Comparison of ENCODE assay signal across 15 cellular contexts in the genomic region with DNA sequence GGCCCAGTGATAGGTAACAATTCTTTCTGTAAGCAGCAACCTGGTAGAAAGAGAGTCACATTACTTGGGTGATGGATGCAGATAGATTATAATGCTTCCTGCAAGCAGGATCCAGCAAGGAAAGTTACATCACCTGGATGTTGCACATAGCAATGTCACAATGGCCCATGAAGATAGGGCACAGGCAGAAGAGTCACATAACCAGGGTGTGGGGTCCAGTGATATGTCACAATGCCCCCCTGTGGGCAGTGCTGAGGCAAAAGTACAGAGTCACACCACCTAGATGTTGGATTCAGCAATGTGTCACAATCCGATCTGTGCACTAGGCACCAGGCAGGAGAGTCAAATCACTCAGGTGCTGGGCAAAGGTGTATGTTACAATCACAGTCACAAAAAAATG. TPM values are rescaled to one million over a fixed set of nuclear protein-coding genes. Genes with fewer than 3 reads are reported as not detected.
DNase-seq lines count a peak whose midpoint lies in the region; ATAC-seq and TF ChIP-seq lines count a peak whose summit lies in the region.
"Had no signal": no experiment of that assay in that cellular context is flagged by ENCODE, and none has a peak within 500 bp of the region (broad histone marks: within the 10 kb centered on the region; RNA-seq: fewer than 3 reads in every experiment).

No MANE protein-coding gene starts in this region.

- POLR2A ChIA-PET in activated CD8-positive, alpha-beta T cell treated with anti-CD3 and anti-CD28 coated beads, Interleukin-2, amount 10 ng/mL, durations not matched to agents 7 days and 5 days (lab: Charles Lee), result no interaction called here
- POLR2A ChIA-PET in activated CD8-positive, alpha-beta T cell treated with anti-CD3 and anti-CD28 coated beads for 36 hours (lab: Charles Lee), result interaction anchor here (0.9 kb wide), 1 partner anchor 11 kb away, joined by 3 read pairs; no protein-coding TSS in a partner anchor

- peaks cover 5% of the 10 kb centered on the region for H3K9me3 Mint-ChIP-seq in activated CD8-positive, alpha-beta T cell treated with anti-CD3 and anti-CD28 coated beads, Interleukin-2, amount 10 ng/mL, durations not matched to agents 7 days and 5 days (ENCODE audit: insufficient read depth)
- no peaks in the 10 kb centered on the region for H3K9me3 Mint-ChIP-seq in activated CD8-positive, alpha-beta T cell treated with anti-CD3 and anti-CD28 coated beads for 36 hours
- peaks cover 2% of the 10 kb centered on the region for H3K9me3 Mint-ChIP-seq in neural crest cell
- H3K9me3 Mint-ChIP-seq in progenitor cell of endocrine pancreas (ENCODE audit: low read depth), result peaks cover 2% of the 10 kb centered on the region
- no peaks in the 10 kb centered on the region for H3K9me3 Mint-ChIP-seq in activated T-cell treated with anti-CD3 and anti-CD28 coated beads, Interleukin-2, amount 50 U/mL, for 4 hours
- H3K9me3 Mint-ChIP-seq: CD8-positive, alpha-beta T cell had no signal

- H3K4me3 Mint-ChIP-seq in activated CD8-positive, alpha-beta T cell treated with anti-CD3 and anti-CD28 coated beads, Interleukin-2, amount 10 ng/mL, durations not matched to agents 7 days and 5 days, result no peak overlapping the region
- H3K4me3 Mint-ChIP-seq in activated CD8-positive, alpha-beta T cell treated with anti-CD3 and anti-CD28 coated beads for 36 hours, result no peak overlapping the region
- no peak overlapping the region for H3K4me3 Mint-ChIP-seq in neural crest cell
- H3K4me3 Mint-ChIP-seq in progenitor cell of endocrine pancreas (ENCODE audit: low read depth), result no peak overlapping the region
- no peak overlapping the region for H3K4me3 Mint-ChIP-seq in activated T-cell treated with anti-CD3 and anti-CD28 coated beads, Interleukin-2, amount 50 U/mL, for 4 hours
- H3K4me3 Mint-ChIP-seq: B cell; CD8-positive, alpha-beta T cell; H9 had no signal

- ATAC-seq in activated CD8-positive, alpha-beta T cell treated with anti-CD3 and anti-CD28 coated beads, Interleukin-2, amount 10 ng/mL, durations not matched to agents 7 days and 5 days, result no peak
- ATAC-seq in activated CD8-positive, alpha-beta T cell treated with anti-CD3 and anti-CD28 coated beads for 36 hours, result no peak
- ATAC-seq in activated T-cell treated with anti-CD3 and anti-CD28 coated beads, Interleukin-2, amount 50 U/mL, for 4 hours, result no peak
- ATAC-seq: CD8-positive, alpha-beta T cell; HCT116 had no signal

- H3K27me3 Mint-ChIP-seq in activated CD8-positive, alpha-beta T cell treated with anti-CD3 and anti-CD28 coated beads, Interleukin-2, amount 10 ng/mL, durations not matched to agents 7 days and 5 days (ENCODE audit: low read depth), result no peaks in the 10 kb centered on the region
- H3K27me3 Mint-ChIP-seq in activated CD8-positive, alpha-beta T cell treated with anti-CD3 and anti-CD28 coated beads for 36 hours, result no peaks in the 10 kb centered on the region
- peaks cover 12% of the 10 kb centered on the region for H3K27me3 Mint-ChIP-seq in neural crest cell (ENCODE audit: low read depth)
- H3K27me3 Mint-ChIP-seq in progenitor cell of endocrine pancreas, result no peaks in the 10 kb centered on the region
- no peaks in the 10 kb centered on the region for H3K27me3 Mint-ChIP-seq in activated T-cell treated with anti-CD3 and anti-CD28 coated beads, Interleukin-2, amount 50 U/mL, for 4 hours (ENCODE audit: low read depth)
- H3K27me3 Mint-ChIP-seq: B cell; CD4-positive, CD25-positive, alpha-beta regulatory T cell had no signal

- peak; percentile 14 for DNase-seq in activated CD8-positive, alpha-beta T cell treated with anti-CD3 and anti-CD28 coated beads, Interleukin-2, amount 10 ng/mL, durations not matched to agents 7 days and 5 days
- no peak for DNase-seq in activated CD8-positive, alpha-beta T cell treated with anti-CD3 and anti-CD28 coated beads for 36 hours
- DNase-seq in neural crest cell (ENCODE audit: low read depth, low spot score), result no peak
- no peak for DNase-seq in progenitor cell of endocrine pancreas (ENCODE audit: low spot score, unreplicated experiment)
- no peak for DNase-seq in activated T-cell treated with anti-CD3 and anti-CD28 coated beads, Interleukin-2, amount 50 U/mL, for 4 hours
- DNase-seq in NCI-H1105 treated with DMSO at 0.1 percent for 48 hours (lab: John Stamatoyannopoulos, UW), result no peak
- DNase-seq: Caco-2; CD4-positive, CD25-positive, alpha-beta regulatory T cell; CD8-positive, alpha-beta T cell; DMS153; DND-41; GM23248; H9 had no signal

- H3K36me3 Mint-ChIP-seq in activated CD8-positive, alpha-beta T cell treated with anti-CD3 and anti-CD28 coated beads, Interleukin-2, amount 10 ng/mL, durations not matched to agents 7 days and 5 days (ENCODE audit: low read depth), result peaks cover 77% of the 10 kb centered on the region
- peaks cover 67% of the 10 kb centered on the region for H3K36me3 Mint-ChIP-seq in activated CD8-positive, alpha-beta T cell treated with anti-CD3 and anti-CD28 coated beads for 36 hours (ENCODE audit: low read depth)
- peaks cover 53% of the 10 kb centered on the region for H3K36me3 Mint-ChIP-seq in neural crest cell (ENCODE audit: low read depth)
- peaks cover 32% of the 10 kb centered on the region for H3K36me3 Mint-ChIP-seq in progenitor cell of endocrine pancreas (ENCODE audit: insufficient read depth)
- H3K36me3 Mint-ChIP-seq in activated T-cell treated with anti-CD3 and anti-CD28 coated beads, Interleukin-2, amount 50 U/mL, for 4 hours (ENCODE audit: insufficient read depth), result peaks cover 40% of the 10 kb centered on the region

- CTCF ChIA-PET in activated CD8-positive, alpha-beta T cell treated with anti-CD3 and anti-CD28 coated beads, Interleukin-2, amount 10 ng/mL, durations not matched to agents 7 days and 5 days (lab: Charles Lee), result no interaction called here
- CTCF ChIA-PET in activated CD8-positive, alpha-beta T cell treated with anti-CD3 and anti-CD28 coated beads for 36 hours (lab: Charles Lee), result no interaction called here

- no peak for TF ChIP-seq CTCF in activated CD8-positive, alpha-beta T cell treated with anti-CD3 and anti-CD28 coated beads for 36 hours (IDR thresholded peaks at IDR 0.05)
- TF ChIP-seq CTCF in neural crest cell (conservative IDR thresholded peaks at IDR 0.05) (no peak), progenitor cell of endocrine pancreas (IDR thresholded peaks at IDR 0.05; ENCODE audit: unreplicated experiment) (no peak)

- intact Hi-C loops in activated CD8-positive, alpha-beta T cell treated with anti-CD3 and anti-CD28 coated beads for 36 hours (cut with micrococcal nuclease), result no loop called here

- peaks cover 20% of the 10 kb centered on the region for H3K4me1 Mint-ChIP-seq in activated CD8-positive, alpha-beta T cell treated with anti-CD3 and anti-CD28 coated beads, Interleukin-2, amount 10 ng/mL, durations not matched to agents 7 days and 5 days (ENCODE audit: low read depth)
- peaks cover 18% of the 10 kb centered on the region for H3K4me1 Mint-ChIP-seq in activated CD8-positive, alpha-beta T cell treated with anti-CD3 and anti-CD28 coated beads for 36 hours (ENCODE audit: low read depth)
- H3K4me1 Mint-ChIP-seq in neural crest cell, result peaks cover 17% of the 10 kb centered on the region
- peaks cover 10% of the 10 kb centered on the region for H3K4me1 Mint-ChIP-seq in progenitor cell of endocrine pancreas (ENCODE audit: low read depth)
- peaks cover 13% of the 10 kb centered on the region for H3K4me1 Mint-ChIP-seq in activated T-cell treated with anti-CD3 and anti-CD28 coated beads, Interleukin-2, amount 50 U/mL, for 4 hours (ENCODE audit: low read depth)

- H3K27ac Mint-ChIP-seq in activated CD8-positive, alpha-beta T cell treated with anti-CD3 and anti-CD28 coated beads, Interleukin-2, amount 10 ng/mL, durations not matched to agents 7 days and 5 days, result no peak overlapping the region
- no peak overlapping the region for H3K27ac Mint-ChIP-seq in activated CD8-positive, alpha-beta T cell treated with anti-CD3 and anti-CD28 coated beads for 36 hours
- H3K27ac Mint-ChIP-seq in neural crest cell (ENCODE audit: unreplicated experiment) (peak overlapping the region; percentile 35), progenitor cell of endocrine pancreas (peak overlapping the region; percentile 73)
- H3K27ac Mint-ChIP-seq: B cell; CD4-positive, CD25-positive, alpha-beta regulatory T cell; CD8-positive, alpha-beta T cell; H9 had no signal

RNA-seq across cellular contexts. Expression of a gene that starts 4.0 kb away (rescaled TPM):
- 10 to 100 TPM; 31.3 to 34.3 TPM for total RNA-seq in activated CD8-positive, alpha-beta T cell treated with anti-CD3 and anti-CD28 coated beads, Interleukin-2, amount 10 ng/mL, durations not matched to agents 7 days and 5 days
- total RNA-seq in activated CD8-positive, alpha-beta T cell treated with anti-CD3 and anti-CD28 coated beads for 36 hours, result 10 to 100 TPM; 27.4 to 28.6 TPM
- 80.3 and 85.9 TPM in 2 replicates for total RNA-seq in neural crest cell
- total RNA-seq in progenitor cell of endocrine pancreas, result 77.2 and 84.2 TPM in 2 replicates
- 10 to 100 TPM; 20.3 to 22.8 (median 20.9) TPM for total RNA-seq in activated T-cell treated with anti-CD3 and anti-CD28 coated beads, Interleukin-2, amount 50 U/mL, for 4 hours
- total RNA-seq: Caco-2 had no signal

Comparison
In these comparisons a context has a peak if more than half of its experiments do, and no peak if none do; other contexts are left out.
1. H3K27ac Mint-ChIP-seq: peak in neural crest cell (single experiment) and progenitor cell of endocrine pancreas (single experiment); none in activated CD8-positive, alpha-beta T cell treated with anti-CD3 and anti-CD28 coated beads, Interleukin-2, amount 10 ng/mL, durations not matched to agents 7 days and 5 days (single experiment) and activated CD8-positive, alpha-beta T cell treated with anti-CD3 and anti-CD28 coated beads for 36 hours (single experiment).